ENCODE assay signal across 14 cellular contexts in genomic region chr3:76991165-76991564, GRCh38. TPM values are rescaled to one million over a fixed set of nuclear protein-coding genes. Genes with fewer than 3 reads are reported as not detected.
"Had no signal": no experiment of that assay in that cellular context is flagged by ENCODE, and none has a peak within 500 bp of the region (broad histone marks: within the 10 kb centered on the region; RNA-seq: fewer than 3 reads in every experiment).

No MANE protein-coding gene starts in this region.

- ATAC-seq: activated T-helper 17 cell treated with anti-CD3 and anti-CD28 coated beads, Interleukin-2, amount 50 U/mL, for 72 hours; stimulated activated naive CD8-positive, alpha-beta T cell treated with anti-CD3 and anti-CD28 coated beads, Interleukin-15, amount 100 ng/mL, for 72 hours had no signal

- H3K27ac Mint-ChIP-seq: activated T-helper 17 cell treated with anti-CD3 and anti-CD28 coated beads, Interleukin-2, amount 50 U/mL, for 72 hours; stimulated activated naive CD8-positive, alpha-beta T cell treated with anti-CD3 and anti-CD28 coated beads, Interleukin-15, amount 100 ng/mL, for 72 hours; type B pancreatic cell had no signal

- H3K4me3 ChIP-seq: ascending aorta, cardiac muscle cell, esophagus squamous epithelium, sigmoid colon had no signal

- H3K4me1 Mint-ChIP-seq: activated T-helper 17 cell treated with anti-CD3 and anti-CD28 coated beads, Interleukin-2, amount 50 U/mL, for 72 hours; neural crest cell; stimulated activated naive CD8-positive, alpha-beta T cell treated with anti-CD3 and anti-CD28 coated beads, Interleukin-15, amount 100 ng/mL, for 72 hours had no signal

- H3K4me3 Mint-ChIP-seq: activated T-helper 17 cell treated with anti-CD3 and anti-CD28 coated beads, Interleukin-2, amount 50 U/mL, for 72 hours; neural crest cell; stimulated activated naive CD8-positive, alpha-beta T cell treated with anti-CD3 and anti-CD28 coated beads, Interleukin-15, amount 100 ng/mL, for 72 hours; type B pancreatic cell had no signal

- H3K27me3 Mint-ChIP-seq: activated T-helper 17 cell treated with anti-CD3 and anti-CD28 coated beads, Interleukin-2, amount 50 U/mL, for 72 hours; stimulated activated naive CD8-positive, alpha-beta T cell treated with anti-CD3 and anti-CD28 coated beads, Interleukin-15, amount 100 ng/mL, for 72 hours; type B pancreatic cell had no signal

- H3K9me3 ChIP-seq: ascending aorta, esophagus squamous epithelium, sigmoid colon had no signal

- H3K27me3 ChIP-seq: ascending aorta, cardiac muscle cell, esophagus squamous epithelium, sigmoid colon had no signal

- H3K4me1 ChIP-seq: ascending aorta, sigmoid colon had no signal

- H3K36me3 ChIP-seq: ascending aorta, cardiac muscle cell, esophagus squamous epithelium, sigmoid colon, WERI-Rb-1 had no signal

- H3K9me3 Mint-ChIP-seq: neural crest cell, type B pancreatic cell had no signal

- FAIRE-seq: endometrium had no signal

- DNase-seq: activated CD4-positive, alpha-beta T cell treated with anti-CD3 and anti-CD28 coated beads, Interleukin-2, amount 50 U/mL, for 48 hours; activated naive CD4-positive, alpha-beta T cell treated with Interleukin-2 at 50 U/mL for 16 hours; esophagus squamous epithelium; hypothalamus; sigmoid colon; stimulated activated CD4-positive, alpha-beta T cell treated with anti-CD3 and anti-CD28 coated beads, Interleukin-1b, Interleukin-23, amount 100 ng/mL, for 48 hours; stimulated activated naive CD8-positive, alpha-beta T cell treated with anti-CD3 and anti-CD28 coated beads, Interleukin-15, amount 100 ng/mL, for 72 hours; WERI-Rb-1 had no signal

- H3K27ac ChIP-seq: ascending aorta, cardiac muscle cell, esophagus squamous epithelium, sigmoid colon, WERI-Rb-1 had no signal

- H3K36me3 Mint-ChIP-seq: type B pancreatic cell had no signal

RNA-seq across cellular contexts. Expression of gene ROBO2, which starts 48.7 kb away (rescaled TPM):
- total RNA-seq: activated T-helper 17 cell treated with anti-CD3 and anti-CD28 coated beads, Interleukin-2, amount 50 U/mL, for 72 hours had no signal
